Comparison of ENCODE assay signal across 1 cellular context in the genomic region with DNA sequence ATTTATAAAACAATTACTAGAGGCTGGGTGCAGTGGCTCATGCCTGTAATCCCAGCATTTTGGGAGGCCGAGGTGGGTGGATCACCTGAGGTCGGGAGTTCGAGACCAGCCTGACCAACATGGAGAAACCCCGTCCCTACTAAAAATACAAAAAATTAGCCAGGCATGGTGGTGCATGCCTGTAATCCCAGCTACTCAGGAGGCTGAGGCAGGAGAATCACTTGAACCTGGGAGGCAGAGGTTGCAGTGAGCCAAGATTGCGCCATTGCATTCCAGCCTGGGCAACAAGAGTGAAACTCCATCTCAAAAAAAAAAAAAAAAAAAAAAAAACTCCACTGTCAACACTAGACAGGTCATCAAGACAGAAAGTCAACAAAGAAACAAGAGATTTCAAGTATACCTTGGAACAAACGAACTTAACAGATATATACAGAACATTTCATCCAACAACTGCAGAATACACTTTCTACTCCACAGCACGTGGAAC.
TF ChIP-seq lines count a peak whose summit lies in the region.

No MANE protein-coding gene starts in this region.

TF ChIP-seq in HepG2, 621 proteins besides CTCF, POLR2A, EP300 and RAD21 (continued from another document and continues in another):
- TF ChIP-seq, protein P1, sequence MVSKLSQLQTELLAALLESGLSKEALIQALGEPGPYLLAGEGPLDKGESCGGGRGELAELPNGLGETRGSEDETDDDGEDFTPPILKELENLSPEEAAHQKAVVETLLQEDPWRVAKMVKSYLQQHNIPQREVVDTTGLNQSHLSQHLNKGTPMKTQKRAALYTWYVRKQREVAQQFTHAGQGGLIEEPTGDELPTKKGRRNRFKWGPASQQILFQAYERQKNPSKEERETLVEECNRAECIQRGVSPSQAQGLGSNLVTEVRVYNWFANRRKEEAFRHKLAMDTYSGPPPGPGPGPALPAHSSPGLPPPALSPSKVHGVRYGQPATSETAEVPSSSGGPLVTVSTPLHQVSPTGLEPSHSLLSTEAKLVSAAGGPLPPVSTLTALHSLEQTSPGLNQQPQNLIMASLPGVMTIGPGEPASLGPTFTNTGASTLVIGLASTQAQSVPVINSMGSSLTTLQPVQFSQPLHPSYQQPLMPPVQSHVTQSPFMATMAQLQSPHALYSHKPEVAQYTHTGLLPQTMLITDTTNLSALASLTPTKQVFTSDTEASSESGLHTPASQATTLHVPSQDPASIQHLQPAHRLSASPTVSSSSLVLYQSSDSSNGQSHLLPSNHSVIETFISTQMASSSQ (IDR thresholded peaks at IDR 0.05; ENCODE audit: low read depth) = 0 out of 2 replicates have a peak, but pooled peaks have one; percentile 40
- TF ChIP-seq, protein P1 (CRISPR knock-in tag; IDR thresholded peaks at IDR 0.05; ENCODE audit: borderline replicate concordance) = peak; percentile 39; the same call in 1 of the 2 replicates
- TF ChIP-seq MIER3 (CRISPR knock-in tag; IDR thresholded peaks at IDR 0.05; ENCODE audit: borderline replicate concordance) (peak; percentile 30; the same call in 1 of the 2 replicates), ZNF644 (CRISPR knock-in tag; IDR thresholded peaks at IDR 0.05; ENCODE audit: low read depth) (peak; percentile 75; the same call in 1 of the 2 replicates), SALL1 (CRISPR knock-in tag; IDR thresholded peaks at IDR 0.05) (peak; percentile 88), MIXL1 (CRISPR knock-in tag; IDR thresholded peaks at IDR 0.05) (peak; percentile 77), NR2F2 (IDR thresholded peaks at IDR 0.05; ENCODE audit: borderline replicate concordance, low read depth) (0 out of 2 replicates have a peak, but pooled peaks have one; percentile 11), TSC22D2 (CRISPR knock-in tag; IDR thresholded peaks at IDR 0.05; ENCODE audit: borderline replicate concordance) (peak; percentile 8; the same call in 1 of the 2 replicates), MED13 (CRISPR knock-in tag; IDR thresholded peaks at IDR 0.05) (0 out of 2 replicates have a peak, but pooled peaks have one; percentile 42), KDM3A (CRISPR knock-in tag; IDR thresholded peaks at IDR 0.05; ENCODE audit: low read depth) (0 out of 2 replicates have a peak, but pooled peaks have one; percentile 37), STAG1 (CRISPR knock-in tag; IDR thresholded peaks at IDR 0.05) (0 out of 2 replicates have a peak, but pooled peaks have one; percentile 2), PITX1 (CRISPR knock-in tag; IDR thresholded peaks at IDR 0.05) (peak; percentile 68), NR2F6 (IDR thresholded peaks at IDR 0.05) (peak; percentile 43), NR2F6 (CRISPR knock-in tag; IDR thresholded peaks at IDR 0.05) (peak; percentile 41; the same call in 1 of the 2 replicates), FOXA3 (CRISPR knock-in tag; IDR thresholded peaks at IDR 0.05) (peak; percentile 96), ISL2 (CRISPR knock-in tag; IDR thresholded peaks at IDR 0.05) (peak; percentile 79), TBX2 (CRISPR knock-in tag; IDR thresholded peaks at IDR 0.05; ENCODE audit: borderline replicate concordance) (peak; percentile 47; the same call in 1 of the 2 replicates), HMG20A (CRISPR knock-in tag; IDR thresholded peaks at IDR 0.05; ENCODE audit: borderline replicate concordance) (peak; percentile 66; the same call in 1 of the 2 replicates), NR2C2 (CRISPR knock-in tag; IDR thresholded peaks at IDR 0.05; ENCODE audit: borderline replicate concordance) (peak; percentile 59), ZNF430 (CRISPR knock-in tag; IDR thresholded peaks at IDR 0.05) (peak; percentile 70; the same call in 1 of the 2 replicates), CHD4 (IDR thresholded peaks at IDR 0.05; ENCODE audit: borderline replicate concordance, low read length) (peak; percentile 64; the same call in 1 of the 2 replicates), ESRRA (CRISPR knock-in tag; IDR thresholded peaks at IDR 0.05; ENCODE audit: low read depth) (peak; percentile 64; the same call in 1 of the 2 replicates), HNF4A (CRISPR knock-in tag; IDR thresholded peaks at IDR 0.05) (peak; percentile 37; the same call in 1 of the 2 replicates), SOX13 (IDR thresholded peaks at IDR 0.05) (peak; percentile 19; the same call in 1 of the 2 replicates), SOX13 (CRISPR knock-in tag; conservative IDR thresholded peaks at IDR 0.05 in 1 of 2, IDR thresholded peaks at IDR 0.05 in 1 of 2) (peak in 1 of 2 experiments; percentile 82; a peak in 2 of 4 replicates), KDM1A (CRISPR knock-in tag; IDR thresholded peaks at IDR 0.05) (peak; percentile 86; the same call in 1 of the 2 replicates), CEBPG (CRISPR knock-in tag; IDR thresholded peaks at IDR 0.05) (peak; percentile 91), TBX3 (IDR thresholded peaks at IDR 0.05; ENCODE audit: borderline replicate concordance) (peak; percentile 71; the same call in 1 of the 2 replicates), TBL1XR1 (IDR thresholded peaks at IDR 0.05; ENCODE audit: borderline replicate concordance, low read length, partially characterized antibody) (peak; percentile 62)
- TF ChIP-seq, protein P2, sequence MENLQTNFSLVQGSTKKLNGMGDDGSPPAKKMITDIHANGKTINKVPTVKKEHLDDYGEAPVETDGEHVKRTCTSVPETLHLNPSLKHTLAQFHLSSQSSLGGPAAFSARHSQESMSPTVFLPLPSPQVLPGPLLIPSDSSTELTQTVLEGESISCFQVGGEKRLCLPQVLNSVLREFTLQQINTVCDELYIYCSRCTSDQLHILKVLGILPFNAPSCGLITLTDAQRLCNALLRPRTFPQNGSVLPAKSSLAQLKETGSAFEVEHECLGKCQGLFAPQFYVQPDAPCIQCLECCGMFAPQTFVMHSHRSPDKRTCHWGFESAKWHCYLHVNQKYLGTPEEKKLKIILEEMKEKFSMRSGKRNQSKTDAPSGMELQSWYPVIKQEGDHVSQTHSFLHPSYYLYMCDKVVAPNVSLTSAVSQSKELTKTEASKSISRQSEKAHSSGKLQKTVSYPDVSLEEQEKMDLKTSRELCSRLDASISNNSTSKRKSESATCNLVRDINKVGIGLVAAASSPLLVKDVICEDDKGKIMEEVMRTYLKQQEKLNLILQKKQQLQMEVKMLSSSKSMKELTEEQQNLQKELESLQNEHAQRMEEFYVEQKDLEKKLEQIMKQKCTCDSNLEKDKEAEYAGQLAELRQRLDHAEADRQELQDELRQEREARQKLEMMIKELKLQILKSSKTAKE (CRISPR knock-in tag; IDR thresholded peaks at IDR 0.05; ENCODE audit: borderline replicate concordance) = peak; percentile 68; the same call in 1 of the 2 replicates
- TF ChIP-seq, protein P3, sequence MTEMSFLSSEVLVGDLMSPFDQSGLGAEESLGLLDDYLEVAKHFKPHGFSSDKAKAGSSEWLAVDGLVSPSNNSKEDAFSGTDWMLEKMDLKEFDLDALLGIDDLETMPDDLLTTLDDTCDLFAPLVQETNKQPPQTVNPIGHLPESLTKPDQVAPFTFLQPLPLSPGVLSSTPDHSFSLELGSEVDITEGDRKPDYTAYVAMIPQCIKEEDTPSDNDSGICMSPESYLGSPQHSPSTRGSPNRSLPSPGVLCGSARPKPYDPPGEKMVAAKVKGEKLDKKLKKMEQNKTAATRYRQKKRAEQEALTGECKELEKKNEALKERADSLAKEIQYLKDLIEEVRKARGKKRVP (CRISPR knock-in tag; IDR thresholded peaks at IDR 0.05) = peak in 1 of 2 experiments; percentile 94; a peak in 2 of 4 replicates
- TF ChIP-seq, protein P4, sequence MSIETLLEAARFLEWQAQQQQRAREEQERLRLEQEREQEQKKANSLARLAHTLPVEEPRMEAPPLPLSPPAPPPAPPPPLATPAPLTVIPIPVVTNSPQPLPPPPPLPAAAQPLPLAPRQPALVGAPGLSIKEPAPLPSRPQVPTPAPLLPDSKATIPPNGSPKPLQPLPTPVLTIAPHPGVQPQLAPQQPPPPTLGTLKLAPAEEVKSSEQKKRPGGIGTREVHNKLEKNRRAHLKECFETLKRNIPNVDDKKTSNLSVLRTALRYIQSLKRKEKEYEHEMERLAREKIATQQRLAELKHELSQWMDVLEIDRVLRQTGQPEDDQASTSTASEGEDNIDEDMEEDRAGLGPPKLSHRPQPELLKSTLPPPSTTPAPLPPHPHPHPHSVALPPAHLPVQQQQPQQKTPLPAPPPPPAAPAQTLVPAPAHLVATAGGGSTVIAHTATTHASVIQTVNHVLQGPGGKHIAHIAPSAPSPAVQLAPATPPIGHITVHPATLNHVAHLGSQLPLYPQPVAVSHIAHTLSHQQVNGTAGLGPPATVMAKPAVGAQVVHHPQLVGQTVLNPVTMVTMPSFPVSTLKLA (IDR thresholded peaks at IDR 0.05) = peak; percentile 65
- TF ChIP-seq, protein P5, sequence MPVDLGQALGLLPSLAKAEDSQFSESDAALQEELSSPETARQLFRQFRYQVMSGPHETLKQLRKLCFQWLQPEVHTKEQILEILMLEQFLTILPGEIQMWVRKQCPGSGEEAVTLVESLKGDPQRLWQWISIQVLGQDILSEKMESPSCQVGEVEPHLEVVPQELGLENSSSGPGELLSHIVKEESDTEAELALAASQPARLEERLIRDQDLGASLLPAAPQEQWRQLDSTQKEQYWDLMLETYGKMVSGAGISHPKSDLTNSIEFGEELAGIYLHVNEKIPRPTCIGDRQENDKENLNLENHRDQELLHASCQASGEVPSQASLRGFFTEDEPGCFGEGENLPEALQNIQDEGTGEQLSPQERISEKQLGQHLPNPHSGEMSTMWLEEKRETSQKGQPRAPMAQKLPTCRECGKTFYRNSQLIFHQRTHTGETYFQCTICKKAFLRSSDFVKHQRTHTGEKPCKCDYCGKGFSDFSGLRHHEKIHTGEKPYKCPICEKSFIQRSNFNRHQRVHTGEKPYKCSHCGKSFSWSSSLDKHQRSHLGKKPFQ (CRISPR knock-in tag; IDR thresholded peaks at IDR 0.05; ENCODE audit: insufficient replicate concordance) = peak; percentile 34
- TF ChIP-seq, protein P6, sequence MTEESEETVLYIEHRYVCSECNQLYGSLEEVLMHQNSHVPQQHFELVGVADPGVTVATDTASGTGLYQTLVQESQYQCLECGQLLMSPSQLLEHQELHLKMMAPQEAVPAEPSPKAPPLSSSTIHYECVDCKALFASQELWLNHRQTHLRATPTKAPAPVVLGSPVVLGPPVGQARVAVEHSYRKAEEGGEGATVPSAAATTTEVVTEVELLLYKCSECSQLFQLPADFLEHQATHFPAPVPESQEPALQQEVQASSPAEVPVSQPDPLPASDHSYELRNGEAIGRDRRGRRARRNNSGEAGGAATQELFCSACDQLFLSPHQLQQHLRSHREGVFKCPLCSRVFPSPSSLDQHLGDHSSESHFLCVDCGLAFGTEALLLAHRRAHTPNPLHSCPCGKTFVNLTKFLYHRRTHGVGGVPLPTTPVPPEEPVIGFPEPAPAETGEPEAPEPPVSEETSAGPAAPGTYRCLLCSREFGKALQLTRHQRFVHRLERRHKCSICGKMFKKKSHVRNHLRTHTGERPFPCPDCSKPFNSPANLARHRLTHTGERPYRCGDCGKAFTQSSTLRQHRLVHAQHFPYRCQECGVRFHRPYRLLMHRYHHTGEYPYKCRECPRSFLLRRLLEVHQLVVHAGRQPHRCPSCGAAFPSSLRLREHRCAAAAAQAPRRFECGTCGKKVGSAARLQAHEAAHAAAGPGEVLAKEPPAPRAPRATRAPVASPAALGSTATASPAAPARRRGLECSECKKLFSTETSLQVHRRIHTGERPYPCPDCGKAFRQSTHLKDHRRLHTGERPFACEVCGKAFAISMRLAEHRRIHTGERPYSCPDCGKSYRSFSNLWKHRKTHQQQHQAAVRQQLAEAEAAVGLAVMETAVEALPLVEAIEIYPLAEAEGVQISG (CRISPR knock-in tag; IDR thresholded peaks at IDR 0.05) = 0 out of 2 replicates have a peak, but pooled peaks have one; percentile 27
- TF ChIP-seq, protein P7, sequence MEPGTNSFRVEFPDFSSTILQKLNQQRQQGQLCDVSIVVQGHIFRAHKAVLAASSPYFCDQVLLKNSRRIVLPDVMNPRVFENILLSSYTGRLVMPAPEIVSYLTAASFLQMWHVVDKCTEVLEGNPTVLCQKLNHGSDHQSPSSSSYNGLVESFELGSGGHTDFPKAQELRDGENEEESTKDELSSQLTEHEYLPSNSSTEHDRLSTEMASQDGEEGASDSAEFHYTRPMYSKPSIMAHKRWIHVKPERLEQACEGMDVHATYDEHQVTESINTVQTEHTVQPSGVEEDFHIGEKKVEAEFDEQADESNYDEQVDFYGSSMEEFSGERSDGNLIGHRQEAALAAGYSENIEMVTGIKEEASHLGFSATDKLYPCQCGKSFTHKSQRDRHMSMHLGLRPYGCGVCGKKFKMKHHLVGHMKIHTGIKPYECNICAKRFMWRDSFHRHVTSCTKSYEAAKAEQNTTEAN (CRISPR knock-in tag; conservative IDR thresholded peaks at IDR 0.05) = 0 out of 2 replicates have a peak, but pooled peaks have one; percentile 41
- TF ChIP-seq, protein P8, sequence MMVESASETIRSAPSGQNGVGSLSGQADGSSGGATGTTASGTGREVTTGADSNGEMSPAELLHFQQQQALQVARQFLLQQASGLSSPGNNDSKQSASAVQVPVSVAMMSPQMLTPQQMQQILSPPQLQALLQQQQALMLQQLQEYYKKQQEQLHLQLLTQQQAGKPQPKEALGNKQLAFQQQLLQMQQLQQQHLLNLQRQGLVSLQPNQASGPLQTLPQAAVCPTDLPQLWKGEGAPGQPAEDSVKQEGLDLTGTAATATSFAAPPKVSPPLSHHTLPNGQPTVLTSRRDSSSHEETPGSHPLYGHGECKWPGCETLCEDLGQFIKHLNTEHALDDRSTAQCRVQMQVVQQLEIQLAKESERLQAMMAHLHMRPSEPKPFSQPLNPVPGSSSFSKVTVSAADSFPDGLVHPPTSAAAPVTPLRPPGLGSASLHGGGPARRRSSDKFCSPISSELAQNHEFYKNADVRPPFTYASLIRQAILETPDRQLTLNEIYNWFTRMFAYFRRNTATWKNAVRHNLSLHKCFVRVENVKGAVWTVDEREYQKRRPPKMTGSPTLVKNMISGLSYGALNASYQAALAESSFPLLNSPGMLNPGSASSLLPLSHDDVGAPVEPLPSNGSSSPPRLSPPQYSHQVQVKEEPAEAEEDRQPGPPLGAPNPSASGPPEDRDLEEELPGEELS (CRISPR knock-in tag; IDR thresholded peaks at IDR 0.05) = peak; percentile 91
- TF ChIP-seq, protein P9, sequence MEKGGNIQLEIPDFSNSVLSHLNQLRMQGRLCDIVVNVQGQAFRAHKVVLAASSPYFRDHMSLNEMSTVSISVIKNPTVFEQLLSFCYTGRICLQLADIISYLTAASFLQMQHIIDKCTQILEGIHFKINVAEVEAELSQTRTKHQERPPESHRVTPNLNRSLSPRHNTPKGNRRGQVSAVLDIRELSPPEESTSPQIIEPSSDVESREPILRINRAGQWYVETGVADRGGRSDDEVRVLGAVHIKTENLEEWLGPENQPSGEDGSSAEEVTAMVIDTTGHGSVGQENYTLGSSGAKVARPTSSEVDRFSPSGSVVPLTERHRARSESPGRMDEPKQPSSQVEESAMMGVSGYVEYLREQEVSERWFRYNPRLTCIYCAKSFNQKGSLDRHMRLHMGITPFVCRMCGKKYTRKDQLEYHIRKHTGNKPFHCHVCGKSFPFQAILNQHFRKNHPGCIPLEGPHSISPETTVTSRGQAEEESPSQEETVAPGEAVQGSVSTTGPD (CRISPR knock-in tag; IDR thresholded peaks at IDR 0.05) = peak; percentile 51; the same call in 1 of the 2 replicates
